Comparison of ENCODE assay signal across 25 cellular contexts in the genomic region with DNA sequence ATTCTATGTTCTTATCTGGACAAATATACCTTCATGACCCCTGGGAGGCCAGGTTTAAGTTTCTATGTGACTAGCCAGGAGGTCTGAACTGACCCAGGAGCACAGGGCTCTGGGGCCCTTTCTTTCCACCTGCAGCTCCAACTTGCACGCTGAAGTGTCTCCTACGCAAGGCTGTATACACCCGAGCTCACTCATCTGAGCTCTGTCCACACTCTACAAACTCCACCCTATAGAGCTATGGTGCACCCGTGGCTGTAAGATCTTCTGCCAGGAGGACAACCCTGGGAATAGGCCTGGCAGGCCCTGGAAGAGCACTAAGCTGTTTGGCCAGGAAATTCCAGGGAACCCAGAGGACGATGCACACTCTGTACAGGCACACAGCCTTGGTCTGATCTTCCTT.
A peak's percentile ranks its signal among the peaks of the same experiment; 100 is the strongest.
DNase-seq lines count a peak whose midpoint lies in the region; ATAC-seq, FAIRE-seq and TF ChIP-seq lines count a peak whose summit lies in the region.
"Had no signal": no experiment of that assay in that cellular context is flagged by ENCODE, and none has a peak within 500 bp of the region (broad histone marks: within the 10 kb centered on the region; RNA-seq: fewer than 3 reads in every experiment).

No MANE protein-coding gene starts in this region.

- H3K4me3 Mint-ChIP-seq in stimulated activated naive CD8-positive, alpha-beta T cell treated with anti-CD3 and anti-CD28 coated beads, Interleukin-15, amount 100 ng/mL, for 72 hours, result no peak overlapping the region
- H3K4me3 Mint-ChIP-seq: CD14-positive monocyte; CD4-positive, alpha-beta T cell; CD8-positive, alpha-beta memory T cell had no signal

- no peaks in the 10 kb centered on the region for H3K27me3 ChIP-seq in foreskin keratinocyte
- H3K27me3 ChIP-seq: BLaER1 treated with 17β-estradiol and CSF1 and Interleukin-3, amounts not matched to agents 10 nM and 100 nM had no signal

- H3K4me1 ChIP-seq in foreskin keratinocyte, result no peaks in the 10 kb centered on the region
- H3K4me1 ChIP-seq: A549; BE2C; BLaER1 treated with 17β-estradiol and CSF1 and Interleukin-3, amounts not matched to agents 10 nM and 100 nM had no signal

- H3K27me3 Mint-ChIP-seq in stimulated activated naive CD8-positive, alpha-beta T cell treated with anti-CD3 and anti-CD28 coated beads, Interleukin-15, amount 100 ng/mL, for 72 hours, result no peaks in the 10 kb centered on the region
- H3K27me3 Mint-ChIP-seq: CD8-positive, alpha-beta memory T cell had no signal

- peak overlapping the region in 1 of 2 donors; percentile 68 for H3K27ac Mint-ChIP-seq in stimulated activated naive CD8-positive, alpha-beta T cell treated with anti-CD3 and anti-CD28 coated beads, Interleukin-15, amount 100 ng/mL, for 72 hours
- H3K27ac Mint-ChIP-seq: CD14-positive monocyte; CD4-positive, alpha-beta T cell; CD8-positive, alpha-beta memory T cell had no signal

- intact Hi-C loops in sciatic nerve (cut with DNase I), result no loop called here

- H3K9me3 Mint-ChIP-seq in stimulated activated naive CD8-positive, alpha-beta T cell treated with anti-CD3 and anti-CD28 coated beads, Interleukin-15, amount 100 ng/mL, for 72 hours, result no peaks in the 10 kb centered on the region
- H3K9me3 Mint-ChIP-seq: CD4-positive, alpha-beta T cell had no signal

- FAIRE-seq in D721Med (lab: Jason Lieb, UNC), result no peak
- FAIRE-seq: A549, GM12891, GM18507, H1 had no signal

- ATAC-seq in stimulated activated naive CD8-positive, alpha-beta T cell treated with anti-CD3 and anti-CD28 coated beads, Interleukin-15, amount 100 ng/mL, for 72 hours, result peak; percentile 23
- no peak for ATAC-seq in stimulated activated naive CD8-positive, alpha-beta T cell treated with anti-CD3 and anti-CD28 coated beads, Interleukin-15, Interleukin-2, amounts not matched to agents 100 U/mL and 50 U/mL, for 24 hours
- ATAC-seq in foreskin keratinocyte (peak; percentile 9), sciatic nerve (peak; percentile 55), HG02571 (IDR thresholded peaks at IDR 0.05; ENCODE audit: unreplicated experiment) (no peak)
- ATAC-seq: A549, HCT116 had no signal

- H3K4me1 Mint-ChIP-seq in stimulated activated naive CD8-positive, alpha-beta T cell treated with anti-CD3 and anti-CD28 coated beads, Interleukin-15, amount 100 ng/mL, for 72 hours, result no peaks in the 10 kb centered on the region
- H3K4me1 Mint-ChIP-seq: CD14-positive monocyte; CD8-positive, alpha-beta memory T cell had no signal

- DNase-seq in stimulated activated naive CD8-positive, alpha-beta T cell treated with anti-CD3 and anti-CD28 coated beads, Interleukin-15, amount 100 ng/mL, for 72 hours, result no peak
- DNase-seq in stimulated activated naive CD8-positive, alpha-beta T cell treated with anti-CD3 and anti-CD28 coated beads, Interleukin-15, Interleukin-2, amounts not matched to agents 100 U/mL and 50 U/mL, for 24 hours, result no peak
- DNase-seq in foreskin keratinocyte (no peak), sciatic nerve (ENCODE audit: low spot score) (no peak), activated gamma-delta T cell treated with Interleukin-2 at 50 U/mL for 16 hours (no peak), D721Med (ENCODE audit: insufficient read length, low spot score) (no peak)
- DNase-seq: 8988T; ACHN; AML-193; BE2C; CD4-positive, alpha-beta T cell; CD8-positive, alpha-beta memory T cell; DMS53; DMS79 treated with DMSO at 0.1 percent for 48 hours; GF-D8; GM23248; H7 had no signal

- H3K27ac ChIP-seq in foreskin keratinocyte, result no peak overlapping the region
- H3K27ac ChIP-seq: A549; BLaER1 treated with 17β-estradiol and CSF1 and Interleukin-3, amounts not matched to agents 10 nM and 100 nM; GM23248 had no signal

- TF ChIP-seq CTCF in foreskin keratinocyte (conservative IDR thresholded peaks at IDR 0.05) (no peak), D721Med (IDR thresholded peaks at IDR 0.05; ENCODE audit: insufficient read depth, missing control alignments) (no peak)

Comparison
In these comparisons a context has a peak if more than half of its experiments do, and no peak if none do; other contexts are left out.
1. ATAC-seq: peak in stimulated activated naive CD8-positive, alpha-beta T cell treated with anti-CD3 and anti-CD28 coated beads, Interleukin-15, amount 100 ng/mL, for 72 hours (single experiment), foreskin keratinocyte (single experiment) and sciatic nerve (single experiment); none in stimulated activated naive CD8-positive, alpha-beta T cell treated with anti-CD3 and anti-CD28 coated beads, Interleukin-15, Interleukin-2, amounts not matched to agents 100 U/mL and 50 U/mL, for 24 hours (single experiment) and HG02571 (single experiment).